ENCODE assay signal across 16 cellular contexts in genomic region chr9:21616082-21616778, GRCh38.
DNase-seq lines count a peak whose midpoint lies in the region; FAIRE-seq lines count a peak whose summit lies in the region.
"Had no signal": no experiment of that assay in that cellular context is flagged by ENCODE, and none has a peak within 500 bp of the region (broad histone marks: within the 10 kb centered on the region; RNA-seq: fewer than 3 reads in every experiment).

No MANE protein-coding gene starts in this region.

- peak; percentile 86 for FAIRE-seq in RCC 7860 (lab: Jason Lieb, UNC)
- FAIRE-seq: endometrium, pancreas had no signal

- peak; percentile 98 for DNase-seq in HCEC 1CT
- DNase-seq in RCC 7860 (ENCODE audit: low spot score): peak; percentile 80
- peak; percentile 76 for DNase-seq in fibroblast of gingiva (ENCODE audit: low read depth)
- peak; percentile 98 for DNase-seq in renal cortical epithelial cell (ENCODE audit: low read depth)
- no peak for DNase-seq in NCI-H128 (lab: John Stamatoyannopoulos, UW; ENCODE audit: unreplicated experiment)
- no peak for DNase-seq in DMS79 (lab: John Stamatoyannopoulos, UW)
- DNase-seq in stimulated activated naive CD4-positive, alpha-beta T cell treated with Interleukin-2 at 50 U/mL for 16 hours (lab: John Stamatoyannopoulos, UW): no peak
- DNase-seq: activated CD4-positive, alpha-beta T cell treated with anti-CD3 and anti-CD28 coated beads, Interleukin-2, amount 50 U/mL, for 1 hour; activated naive CD4-positive, alpha-beta T cell treated with anti-CD3 and anti-CD28 coated beads, Interleukin-2, amount 50 U/mL, for 16 hours; DMS79 treated with DMSO at 0.1 percent for 48 hours; KG1; left cardiac atrium; pancreas; SJCRH30; tibial artery had no signal

Comparison
In these comparisons a context has a peak if more than half of its experiments do, and no peak if none do; other contexts are left out.
1. DNase-seq: peak in HCEC 1CT (single experiment), RCC 7860 (single experiment), fibroblast of gingiva (single experiment) and renal cortical epithelial cell (single experiment); none in NCI-H128 (single experiment), DMS79 (single experiment) and stimulated activated naive CD4-positive, alpha-beta T cell treated with Interleukin-2 at 50 U/mL for 16 hours (single experiment).